ENCODE assay signal across 9 cellular contexts in the genomic region with DNA sequence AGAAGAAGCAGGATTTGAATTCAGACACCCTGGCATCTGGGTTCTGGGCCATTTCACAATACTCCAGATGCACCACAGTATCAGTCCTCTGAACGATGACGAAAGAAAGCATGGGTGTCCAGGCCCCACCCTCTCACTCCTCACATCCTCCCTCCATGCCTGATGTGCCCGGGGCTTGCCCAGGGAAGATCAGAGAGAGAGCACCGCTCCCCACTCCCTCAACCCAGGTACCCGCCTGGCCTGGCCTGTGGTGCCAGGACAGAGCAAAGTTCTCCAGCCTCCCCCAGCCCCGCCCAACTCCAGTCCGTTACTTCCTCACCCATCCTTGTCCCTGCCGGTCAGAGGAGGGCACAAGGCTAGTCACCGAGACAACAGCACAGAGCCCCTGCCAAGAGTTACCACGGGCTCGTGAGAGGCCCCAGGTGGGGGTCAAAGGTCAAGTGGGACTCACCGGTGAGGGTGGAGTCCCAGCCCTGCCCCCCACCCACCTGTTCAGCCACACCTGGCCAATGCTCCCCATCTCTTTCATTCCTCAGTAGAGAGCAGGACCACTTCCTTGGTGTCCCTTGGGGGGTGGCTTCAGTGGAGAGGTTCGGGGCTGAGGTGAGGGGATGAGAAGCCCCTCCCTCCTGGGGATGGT. TPM values are rescaled to one million over a fixed set of nuclear protein-coding genes. Genes with fewer than 3 reads are reported as not detected.
DNase-seq lines count a peak whose midpoint lies in the region; ATAC-seq and TF ChIP-seq lines count a peak whose summit lies in the region.
"Had no signal": no experiment of that assay in that cellular context is flagged by ENCODE, and none has a peak within 500 bp of the region (broad histone marks: within the 10 kb centered on the region; RNA-seq: fewer than 3 reads in every experiment).

No MANE protein-coding gene starts in this region.

- no peak for DNase-seq in activated CD4-positive, CD25-positive, alpha-beta regulatory T cell (lab: John Stamatoyannopoulos, UW)
- DNase-seq in T-cell (peak in 29 of 34 experiments; percentile 31 to 70 (median 57)), dedifferentiated amniotic fluid mesenchymal stem cell (ENCODE audit: extremely low spot score) (peak; percentile 80), memory B cell (ENCODE audit: low spot score in 2 of 2) (no peak), tibial artery (peak; percentile 92 to 93), RPMI8226 (no peak)

- H3K27me3 Mint-ChIP-seq in T-cell (no peaks in the 10 kb centered on the region), memory B cell (no peaks in the 10 kb centered on the region)

- H3K36me3 Mint-ChIP-seq in T-cell (peaks cover 24% of the 10 kb centered on the region), memory B cell (peaks cover 2% of the 10 kb centered on the region)

- no peaks in the 10 kb centered on the region for H3K27me3 ChIP-seq in tibial artery

- ATAC-seq in activated CD4-positive, CD25-positive, alpha-beta regulatory T cell treated with anti-CD3 and anti-CD28 coated beads, Interleukin-2, amount 50 U/mL, for 24 hours = peak; percentile 50 to 55
- ATAC-seq in T-cell (replicated peaks in 1 of 4) (peak in 1 of 4 experiments; percentile 34), memory B cell (ENCODE audit: low read depth) (no peak), GM19328 (IDR thresholded peaks at IDR 0.05; ENCODE audit: unreplicated experiment) (no peak)

- H3K27ac Mint-ChIP-seq in T-cell = peak overlapping the region; percentile 96 to 98
- peak overlapping the region; percentile 94 for H3K27ac Mint-ChIP-seq in memory B cell

- H3K9me3 ChIP-seq in tibial artery = no peaks in the 10 kb centered on the region

- H3K9me3 Mint-ChIP-seq in T-cell (no peaks in the 10 kb centered on the region), memory B cell (no peaks in the 10 kb centered on the region)

- intact Hi-C loops in tibial artery (cut with DNase I; ENCODE audit: low total_unique reads) = no loop called here

- peaks cover 41 to 100% (median 90%) of the 10 kb centered on the region in 4 donors for H3K4me1 ChIP-seq in tibial artery

- H3K4me3 Mint-ChIP-seq in T-cell (peak overlapping the region; percentile 81 to 93 (median 83)), memory B cell (no peak overlapping the region)

- H3K4me3 ChIP-seq in tibial artery = peak overlapping the region; percentile 72 to 91

- peak overlapping the region; percentile 85 to 99 for H3K27ac ChIP-seq in tibial artery

- CTCF ChIA-PET in T-cell (lab: Charles Lee) = interaction anchor here in 1 of 2 donors (0.6 kb wide), 1 partner anchor 15 kb away, joined by 5 read pairs; no protein-coding TSS in a partner anchor

- H3K36me3 ChIP-seq in tibial artery = no peaks in the 10 kb centered on the region

- TF ChIP-seq CTCF in tibial artery (IDR thresholded peaks at IDR 0.05) = no peak

- peaks cover 79 to 89% (median 80%) of the 10 kb centered on the region in 3 donors for H3K4me1 Mint-ChIP-seq in T-cell
- H3K4me1 Mint-ChIP-seq in memory B cell = peaks cover 72% of the 10 kb centered on the region

- POLR2A ChIA-PET in T-cell (lab: Charles Lee) = no interaction called here

RNA-seq across cellular contexts. Expression of a gene that starts 8.1 kb away (rescaled TPM):
- total RNA-seq in T-cell = 100 to 1,000 TPM; 229 to 331 (median 308) TPM

RNA-seq across cellular contexts. Expression of a gene that starts 33.9 kb away (rescaled TPM):
- total RNA-seq in T-cell = 10 to 100 TPM in 1 of 5 donors, 1 to 10 TPM in 4; 4.7 to 10.6 (median 6.3) TPM
- total RNA-seq: dermis microvascular lymphatic vessel endothelial cell had no signal

RNA-seq across cellular contexts. Expression of a gene that starts 38.5 kb away (rescaled TPM):
- under 1 TPM in 1 of 5 donors, not detected in 4; 0.32 TPM for total RNA-seq in T-cell
- total RNA-seq: dermis microvascular lymphatic vessel endothelial cell had no signal

RNA-seq across cellular contexts. Expression of a gene that starts 54.0 kb away (rescaled TPM):
- not detected for total RNA-seq in T-cell
- total RNA-seq: dermis microvascular lymphatic vessel endothelial cell had no signal

Comparison
In these comparisons a context has a peak if more than half of its experiments do, and no peak if none do; other contexts are left out.
1. ATAC-seq: peak in activated CD4-positive, CD25-positive, alpha-beta regulatory T cell treated with anti-CD3 and anti-CD28 coated beads, Interleukin-2, amount 50 U/mL, for 24 hours (2 of 2); none in memory B cell (single experiment) and GM19328 (single experiment).
2. DNase-seq: peak in T-cell (29 of 34), dedifferentiated amniotic fluid mesenchymal stem cell (single experiment) and tibial artery (2 of 2); none in activated CD4-positive, CD25-positive, alpha-beta regulatory T cell (0 of 4), memory B cell (0 of 2) and RPMI8226 (single experiment).